18 cellular contexts compared by ENCODE assay signal in the genomic region with DNA sequence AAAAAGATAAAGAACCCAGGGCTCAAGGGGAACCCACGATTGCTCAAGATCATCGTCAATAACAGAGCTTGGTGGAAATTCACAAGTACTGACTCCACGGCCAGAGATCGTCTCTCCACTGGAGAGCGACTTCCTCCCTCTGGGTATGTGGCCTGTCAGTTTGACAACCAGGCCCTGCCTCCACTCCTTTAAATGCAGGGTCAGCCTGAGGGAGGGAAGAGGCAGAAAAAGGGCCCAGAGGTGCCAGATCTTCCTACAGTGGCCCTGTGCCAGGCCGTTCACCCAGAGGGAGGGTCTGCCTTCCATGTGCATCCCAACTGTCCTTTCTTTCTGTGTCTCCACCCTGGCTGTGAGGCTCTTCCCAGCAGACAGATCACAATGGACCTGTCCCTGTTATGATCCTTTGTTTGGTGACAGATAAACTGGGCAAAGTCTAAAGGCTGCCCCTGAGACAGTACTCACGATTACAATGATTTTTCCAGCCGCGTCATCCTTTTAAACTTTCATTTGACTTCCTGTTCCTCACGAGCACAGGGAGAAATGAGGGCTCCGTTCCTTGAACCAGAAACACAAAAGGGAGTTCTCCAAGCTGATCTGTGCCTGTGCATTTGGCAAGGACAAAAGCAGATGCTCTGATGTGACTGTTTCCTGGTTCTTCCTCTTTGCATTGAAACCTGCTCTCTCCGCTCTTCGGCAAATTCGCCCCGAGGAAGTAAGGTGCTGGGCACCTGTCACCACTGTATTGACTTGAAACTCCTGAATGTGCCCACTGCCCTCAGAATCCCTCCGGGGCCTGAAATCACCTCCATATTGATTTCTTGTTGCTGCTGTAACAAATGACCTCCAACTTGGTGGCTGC.
DNase-seq lines count a peak whose midpoint lies in the region; ATAC-seq, FAIRE-seq and TF ChIP-seq lines count a peak whose summit lies in the region.
"Had no signal": no experiment of that assay in that cellular context is flagged by ENCODE, and none has a peak within 500 bp of the region (broad histone marks: within the 10 kb centered on the region; RNA-seq: fewer than 3 reads in every experiment).

No MANE protein-coding gene starts in this region.

- TF ChIP-seq RAD21 in liver (IDR thresholded peaks at IDR 0.05) = peak; percentile 15 to 17

- ATAC-seq in GM18511 (IDR thresholded peaks at IDR 0.05; ENCODE audit: unreplicated experiment) = no peak
- ATAC-seq: GM23338 had no signal

- FAIRE-seq in RCC 7860 (lab: Jason Lieb, UNC) = no peak
- FAIRE-seq: astrocyte had no signal

- intact Hi-C loops in transverse colon (cut with DNase I; ENCODE audit: low total_unique reads) = no loop called here

- in situ Hi-C loops in transverse colon (cut with MboI; ENCODE audit: low pct_ligation_motif_present in 1 of 4, low pct_unique_long_range_greater_than_20kb in 1 of 4, low sequenced_read_pairs in 3 of 4) = loop anchor here in 2 of 4 donors (25.0 kb wide), 1 partner anchor 1037 kb away; a partner anchor contains a TSS

- H3K4me3 ChIP-seq in OCI-LY1 (ENCODE audit: low read depth, low read length, poor library complexity, severe bottlenecking) = peak overlapping the region; percentile 40
- no peak overlapping the region for H3K4me3 ChIP-seq in liver (ENCODE audit: low read depth in 1 of 3, low read length in 3 of 3)
- H3K4me3 ChIP-seq in transverse colon = no peak overlapping the region
- H3K4me3 ChIP-seq: dorsolateral prefrontal cortex, esophagus muscularis mucosa, GM23338, heart right ventricle, testis had no signal

- TF ChIP-seq POLR2A in transverse colon (IDR thresholded peaks at IDR 0.05) = peak; percentile 19

- H3K9me3 ChIP-seq in OCI-LY1 (ENCODE audit: low read length) (no peaks in the 10 kb centered on the region), liver (ENCODE audit: control insufficient read depth in 4 of 4, low read length in 3 of 4) (no peaks in the 10 kb centered on the region), transverse colon (no peaks in the 10 kb centered on the region)
- H3K9me3 ChIP-seq: esophagus muscularis mucosa, heart right ventricle, SK-N-SH, testis had no signal

- H3K4me2 ChIP-seq in OCI-LY1 (ENCODE audit: low read length) = peak overlapping the region; percentile 62
- H3K4me2 ChIP-seq: GM23338, SK-N-SH had no signal

- H3K79me2 ChIP-seq in OCI-LY1 (ENCODE audit: insufficient read depth, low read length) = no peaks in the 10 kb centered on the region

- H3K9ac ChIP-seq in OCI-LY1 (ENCODE audit: low read length) (peak overlapping the region; percentile 56; the same call in 1 of the 2 replicates), liver (ENCODE audit: low read depth in 1 of 2, low read length in 2 of 2) (no peak overlapping the region)
- H3K9ac ChIP-seq: SK-N-SH had no signal

- H4K20me1 ChIP-seq in OCI-LY1 (ENCODE audit: insufficient read depth, low read length) = no peaks in the 10 kb centered on the region

- TF ChIP-seq CTCF in OCI-LY1 (IDR thresholded peaks at IDR 0.05; ENCODE audit: low read length) (no peak), liver (IDR thresholded peaks at IDR 0.05; ENCODE audit: low read depth, low read length, missing input control) (no peak), transverse colon (IDR thresholded peaks at IDR 0.05) (no peak)

- H3K9me2 ChIP-seq in OCI-LY1 (ENCODE audit: low read depth, low read length) = no peaks in the 10 kb centered on the region
- H3K9me2 ChIP-seq: SK-N-SH had no signal

- H3F3A ChIP-seq in OCI-LY1 (ENCODE audit: insufficient read depth, low read length) = no peaks in the 10 kb centered on the region

- 51% methylated on average over 16 of the region's 16 CpGs for WGBS in liver
- WGBS in transverse colon (ENCODE audit: low coverage in 1 of 2), 2 donors = 58 to 60% methylated on average over 8 to 16 of the region's 16 CpGs

- peak; percentile 16 for DNase-seq in activated effector memory CD4-positive, alpha-beta T cell treated with anti-CD3 and anti-CD28 coated beads, Interleukin-2, amount 50 U/mL, for 16 hours
- DNase-seq in activated effector memory CD4-positive, alpha-beta T cell treated with Interleukin-2 at 50 U/mL for 16 hours = no peak
- DNase-seq in transverse colon (peak; percentile 33), GM19240 (ENCODE audit: insufficient read length, low spot score) (no peak), RCC 7860 (ENCODE audit: low spot score) (no peak)
- DNase-seq: activated gamma-delta T cell; heart right ventricle; retina; SK-N-SH; stimulated activated CD4-positive, alpha-beta T cell treated with anti-CD3 and anti-CD28 coated beads, Interleukin-2, amount 100 ng/mL, for 24 hours; testis had no signal

- peak overlapping the region; percentile 42; the same call in 1 of the 2 replicates for H2AFZ ChIP-seq in OCI-LY1 (ENCODE audit: low read length)
- H2AFZ ChIP-seq: GM23338 had no signal

- H3K27ac ChIP-seq in OCI-LY1 (ENCODE audit: low read depth, low read length, poor library complexity, severe bottlenecking) = peak overlapping the region; percentile 92
- no peak overlapping the region for H3K27ac ChIP-seq in liver (ENCODE audit: low read depth in 1 of 2, low read length in 2 of 2)
- peak overlapping the region in 3 of 4 donors; percentile 46 to 69 (median 48) for H3K27ac ChIP-seq in transverse colon
- H3K27ac ChIP-seq: dorsolateral prefrontal cortex, esophagus muscularis mucosa, heart right ventricle, testis had no signal

- H3K4me1 ChIP-seq in OCI-LY1 (ENCODE audit: insufficient read depth, low read length, severe bottlenecking) (peaks cover 59% of the 10 kb centered on the region), liver (ENCODE audit: control insufficient read depth in 4 of 4, insufficient read depth in 4 of 4, low read length in 3 of 4) (peaks cover 0 to 8% (median 3%) of the 10 kb centered on the region in 4 donors), transverse colon (peaks cover 0 to 8% (median 4%) of the 10 kb centered on the region in 4 donors)
- H3K4me1 ChIP-seq: testis had no signal

- H3K27me3 ChIP-seq in OCI-LY1 (ENCODE audit: insufficient read depth, low read length) (no peaks in the 10 kb centered on the region), liver (ENCODE audit: control insufficient read depth in 4 of 4, insufficient read depth in 4 of 4, low read length in 3 of 4) (no peaks in the 10 kb centered on the region), transverse colon (no peaks in the 10 kb centered on the region)
- H3K27me3 ChIP-seq: dorsolateral prefrontal cortex, esophagus muscularis mucosa, testis had no signal

- no peaks in the 10 kb centered on the region for H3K36me3 ChIP-seq in OCI-LY1 (ENCODE audit: insufficient read depth, low read length)
- no peaks in the 10 kb centered on the region for H3K36me3 ChIP-seq in liver (ENCODE audit: control insufficient read depth in 4 of 4, insufficient read depth in 3 of 4, low read depth in 1 of 4, low read length in 3 of 4)
- H3K36me3 ChIP-seq in transverse colon = no peaks in the 10 kb centered on the region
- H3K36me3 ChIP-seq: esophagus muscularis mucosa, heart right ventricle had no signal

- no peak for TF ChIP-seq EP300 in transverse colon (IDR thresholded peaks at IDR 0.05; ENCODE audit: low read depth)

TF ChIP-seq in liver, 16 proteins besides CTCF, POLR2A, EP300 and RAD21 (continues in another document):
- TF ChIP-seq, protein P1, sequence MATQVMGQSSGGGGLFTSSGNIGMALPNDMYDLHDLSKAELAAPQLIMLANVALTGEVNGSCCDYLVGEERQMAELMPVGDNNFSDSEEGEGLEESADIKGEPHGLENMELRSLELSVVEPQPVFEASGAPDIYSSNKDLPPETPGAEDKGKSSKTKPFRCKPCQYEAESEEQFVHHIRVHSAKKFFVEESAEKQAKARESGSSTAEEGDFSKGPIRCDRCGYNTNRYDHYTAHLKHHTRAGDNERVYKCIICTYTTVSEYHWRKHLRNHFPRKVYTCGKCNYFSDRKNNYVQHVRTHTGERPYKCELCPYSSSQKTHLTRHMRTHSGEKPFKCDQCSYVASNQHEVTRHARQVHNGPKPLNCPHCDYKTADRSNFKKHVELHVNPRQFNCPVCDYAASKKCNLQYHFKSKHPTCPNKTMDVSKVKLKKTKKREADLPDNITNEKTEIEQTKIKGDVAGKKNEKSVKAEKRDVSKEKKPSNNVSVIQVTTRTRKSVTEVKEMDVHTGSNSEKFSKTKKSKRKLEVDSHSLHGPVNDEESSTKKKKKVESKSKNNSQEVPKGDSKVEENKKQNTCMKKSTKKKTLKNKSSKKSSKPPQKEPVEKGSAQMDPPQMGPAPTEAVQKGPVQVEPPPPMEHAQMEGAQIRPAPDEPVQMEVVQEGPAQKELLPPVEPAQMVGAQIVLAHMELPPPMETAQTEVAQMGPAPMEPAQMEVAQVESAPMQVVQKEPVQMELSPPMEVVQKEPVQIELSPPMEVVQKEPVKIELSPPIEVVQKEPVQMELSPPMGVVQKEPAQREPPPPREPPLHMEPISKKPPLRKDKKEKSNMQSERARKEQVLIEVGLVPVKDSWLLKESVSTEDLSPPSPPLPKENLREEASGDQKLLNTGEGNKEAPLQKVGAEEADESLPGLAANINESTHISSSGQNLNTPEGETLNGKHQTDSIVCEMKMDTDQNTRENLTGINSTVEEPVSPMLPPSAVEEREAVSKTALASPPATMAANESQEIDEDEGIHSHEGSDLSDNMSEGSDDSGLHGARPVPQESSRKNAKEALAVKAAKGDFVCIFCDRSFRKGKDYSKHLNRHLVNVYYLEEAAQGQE (IDR thresholded peaks at IDR 0.05) = peak; percentile 33
- TF ChIP-seq FOXA2 (IDR thresholded peaks at IDR 0.05) = no peak
- peak in 1 of 2 donors; percentile 78 for TF ChIP-seq RXRA (IDR thresholded peaks at IDR 0.05)
- TF ChIP-seq, protein P2, sequence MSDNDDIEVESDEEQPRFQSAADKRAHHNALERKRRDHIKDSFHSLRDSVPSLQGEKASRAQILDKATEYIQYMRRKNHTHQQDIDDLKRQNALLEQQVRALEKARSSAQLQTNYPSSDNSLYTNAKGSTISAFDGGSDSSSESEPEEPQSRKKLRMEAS (IDR thresholded peaks at IDR 0.05) = peak; percentile 38
- peak in 1 of 2 donors; percentile 44 for TF ChIP-seq EGR1 (IDR thresholded peaks at IDR 0.05; ENCODE audit: low read depth in 2 of 2)
- TF ChIP-seq, protein P3, sequence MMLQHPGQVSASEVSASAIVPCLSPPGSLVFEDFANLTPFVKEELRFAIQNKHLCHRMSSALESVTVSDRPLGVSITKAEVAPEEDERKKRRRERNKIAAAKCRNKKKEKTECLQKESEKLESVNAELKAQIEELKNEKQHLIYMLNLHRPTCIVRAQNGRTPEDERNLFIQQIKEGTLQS (IDR thresholded peaks at IDR 0.05) = no peak
- peak in 1 of 2 donors; percentile 80 for TF ChIP-seq JUND (IDR thresholded peaks at IDR 0.05)
- TF ChIP-seq GABPA (IDR thresholded peaks at IDR 0.05 in 1 of 2, conservative IDR thresholded peaks at IDR 0.05 in 1 of 2) = peak in 1 of 2 donors; percentile 66

Comparison
In these comparisons a context has a peak if more than half of its experiments do, and no peak if none do; other contexts are left out.
1. DNase-seq: peak in activated effector memory CD4-positive, alpha-beta T cell treated with anti-CD3 and anti-CD28 coated beads, Interleukin-2, amount 50 U/mL, for 16 hours (single experiment) and transverse colon (single experiment); none in activated effector memory CD4-positive, alpha-beta T cell treated with Interleukin-2 at 50 U/mL for 16 hours (single experiment), GM19240 (single experiment) and RCC 7860 (single experiment).
2. H3K27ac ChIP-seq: peak in OCI-LY1 (single experiment) and transverse colon (3 of 4); none in liver (0 of 2).